Comparison of ENCODE assay signal across 8 cellular contexts in genomic region chr2:179218848-179219594, GRCh38. TPM values are rescaled to one million over a fixed set of nuclear protein-coding genes. Genes with fewer than 3 reads are reported as not detected.
A peak's percentile ranks its signal among the peaks of the same experiment; 100 is the strongest.
DNase-seq lines count a peak whose midpoint lies in the region; ATAC-seq, FAIRE-seq and TF ChIP-seq lines count a peak whose summit lies in the region.

No MANE protein-coding gene starts in this region.

- ATAC-seq in HG03025 (IDR thresholded peaks at IDR 0.05; ENCODE audit: low FRiP score, unreplicated experiment) (peak; percentile 78), memory B cell (ENCODE audit: low read depth) (peak; percentile 78)
- ATAC-seq in activated CD4-positive, alpha-beta T cell treated with anti-CD3 and anti-CD28 coated beads for 36 hours = peak; percentile 69

- intact Hi-C loops in activated CD4-positive, alpha-beta T cell treated with anti-CD3 and anti-CD28 coated beads for 36 hours (cut with DNase I, micrococcal nuclease) = loop anchor here (1.0 to 2.0 kb wide), 6 partner anchors 121 to 532 kb away; no protein-coding TSS in a partner anchor

- H3K9me3 ChIP-seq in effector memory CD4-positive, alpha-beta T cell (ENCODE audit: control insufficient read depth, low read length) = no peaks in the 10 kb centered on the region

- DNase-seq in AG04449 (ENCODE audit: low read depth, low spot score) = peak; percentile 57
- DNase-seq in GM18507 (ENCODE audit: extremely low spot score, insufficient read length, low read depth) = peak; percentile 22
- peak; percentile 81 for DNase-seq in NCI-H2227 (lab: John Stamatoyannopoulos, UW; ENCODE audit: unreplicated experiment)
- DNase-seq in activated CD4-positive, alpha-beta T cell treated with anti-CD3 and anti-CD28 coated beads for 36 hours = peak; percentile 72
- peak in 2 of 3 donors; percentile 2 to 9 for DNase-seq in effector memory CD4-positive, alpha-beta T cell
- peak; percentile 49 to 50 for DNase-seq in memory B cell (ENCODE audit: low spot score in 2 of 2)
- peak; percentile 24 for DNase-seq in stimulated activated CD8-positive, alpha-beta memory T cell treated with anti-CD3 and anti-CD28 coated beads, Interleukin-4, amount 100 ng/mL, for 24 hours (ENCODE audit: low read depth)

- H3K27ac Mint-ChIP-seq in activated CD4-positive, alpha-beta T cell treated with anti-CD3 and anti-CD28 coated beads for 36 hours = no peak overlapping the region
- no peak overlapping the region for H3K27ac Mint-ChIP-seq in memory B cell

- H3K4me3 ChIP-seq in AG04449 (ENCODE audit: low read depth, low read length) = no peak overlapping the region
- H3K4me3 ChIP-seq in effector memory CD4-positive, alpha-beta T cell (ENCODE audit: insufficient read depth, low read depth, low read length, poor library complexity, severe bottlenecking) = no peak overlapping the region

- peak; percentile 79 for TF ChIP-seq CTCF in AG04449 (IDR thresholded peaks at IDR 0.05; ENCODE audit: insufficient read depth, low read length, missing control alignments)

- no peaks in the 10 kb centered on the region for H3K4me1 Mint-ChIP-seq in activated CD4-positive, alpha-beta T cell treated with anti-CD3 and anti-CD28 coated beads for 36 hours
- H3K4me1 Mint-ChIP-seq in memory B cell = peaks cover 33% of the 10 kb centered on the region

- no peaks in the 10 kb centered on the region for H3K27me3 Mint-ChIP-seq in activated CD4-positive, alpha-beta T cell treated with anti-CD3 and anti-CD28 coated beads for 36 hours
- no peaks in the 10 kb centered on the region for H3K27me3 Mint-ChIP-seq in memory B cell

- H3K27ac ChIP-seq in effector memory CD4-positive, alpha-beta T cell (ENCODE audit: insufficient read depth, low read length, poor library complexity, severe bottlenecking) = no peak overlapping the region

- POLR2A ChIA-PET in AG04449 (lab: Yijun Ruan, JAX) = no interaction called here
- POLR2A ChIA-PET in activated CD4-positive, alpha-beta T cell treated with anti-CD3 and anti-CD28 coated beads for 36 hours (lab: Charles Lee) = interaction anchor here (0.6 kb wide), 1 partner anchor 15 kb away, joined by 3 read pairs; no protein-coding TSS in a partner anchor

- H3K36me3 Mint-ChIP-seq in activated CD4-positive, alpha-beta T cell treated with anti-CD3 and anti-CD28 coated beads for 36 hours (ENCODE audit: low read depth) = no peaks in the 10 kb centered on the region
- no peaks in the 10 kb centered on the region for H3K36me3 Mint-ChIP-seq in memory B cell

- H3K4me1 ChIP-seq in effector memory CD4-positive, alpha-beta T cell (ENCODE audit: control insufficient read depth, insufficient read depth, low read length, poor library complexity, severe bottlenecking) = no peaks in the 10 kb centered on the region

- no peaks in the 10 kb centered on the region for H3K9me3 Mint-ChIP-seq in activated CD4-positive, alpha-beta T cell treated with anti-CD3 and anti-CD28 coated beads for 36 hours (ENCODE audit: low read depth)
- H3K9me3 Mint-ChIP-seq in memory B cell = no peaks in the 10 kb centered on the region

- no peaks in the 10 kb centered on the region for H3K27me3 ChIP-seq in effector memory CD4-positive, alpha-beta T cell (replicated peaks; ENCODE audit: control insufficient read depth, insufficient read depth, low read length, poor library complexity, severe bottlenecking)

- FAIRE-seq in GM18507 (lab: Jason Lieb, UNC) = peak; percentile 72

- CTCF ChIA-PET in AG04449 (lab: Yijun Ruan, JAX) = interaction anchor here (0.7 to 2.5 kb wide), 23 partner anchors 9 to 530 kb away, joined by 3 to 17 read pairs (median 4); no protein-coding TSS in a partner anchor
- CTCF ChIA-PET in activated CD4-positive, alpha-beta T cell treated with anti-CD3 and anti-CD28 coated beads for 36 hours (lab: Charles Lee) = interaction anchor here (0.6 to 1.6 kb wide), 11 partner anchors 9 to 221 kb away, joined by 3 to 6 read pairs (median 3); no protein-coding TSS in a partner anchor

- H3K4me3 Mint-ChIP-seq in activated CD4-positive, alpha-beta T cell treated with anti-CD3 and anti-CD28 coated beads for 36 hours = no peak overlapping the region
- no peak overlapping the region for H3K4me3 Mint-ChIP-seq in memory B cell

- no peaks in the 10 kb centered on the region for H3K36me3 ChIP-seq in effector memory CD4-positive, alpha-beta T cell (ENCODE audit: control insufficient read depth, insufficient read depth, low read length)

RNA-seq across cellular contexts. Expression of gene SESTD1, which starts 45.6 kb away (rescaled TPM):
- 1 to 10 TPM; 9.4 to 9.6 TPM for total RNA-seq in activated CD4-positive, alpha-beta T cell treated with anti-CD3 and anti-CD28 coated beads for 36 hours

Comparison
In these comparisons a context has a peak if more than half of its experiments do, and no peak if none do; other contexts are left out.
1. DNase-seq: peak in every context shown above with its lines; median percentile 81 in NCI-H2227; 72 in activated CD4-positive, alpha-beta T cell treated with anti-CD3 and anti-CD28 coated beads for 36 hours; 57 in AG04449; 50 in memory B cell; 24 in stimulated activated CD8-positive, alpha-beta memory T cell treated with anti-CD3 and anti-CD28 coated beads, Interleukin-4, amount 100 ng/mL, for 24 hours; 22 in GM18507; 6 in effector memory CD4-positive, alpha-beta T cell.